Comparison of ENCODE assay signal across 15 cellular contexts in the genomic region with DNA sequence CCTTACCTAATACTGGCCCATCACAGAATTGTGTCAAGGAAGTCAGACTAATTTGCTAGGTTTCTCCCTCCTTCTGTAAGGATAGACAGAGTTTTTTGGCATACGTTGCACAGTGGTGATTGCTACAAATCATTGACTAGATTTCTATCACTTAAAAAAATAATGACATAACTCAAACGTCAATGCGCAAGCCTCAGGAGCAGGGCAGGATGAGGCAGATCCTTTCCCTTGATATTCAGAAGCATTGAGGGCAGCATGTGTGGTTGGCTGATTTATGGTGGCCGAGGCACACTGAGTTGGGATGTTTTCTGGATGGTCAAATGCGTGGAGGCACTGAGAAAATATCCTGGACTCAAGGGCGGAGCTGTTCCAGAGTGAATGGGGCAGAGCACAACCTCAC. TPM values are rescaled to one million over a fixed set of nuclear protein-coding genes. Genes with fewer than 3 reads are reported as not detected.
DNase-seq lines count a peak whose midpoint lies in the region; ATAC-seq, FAIRE-seq and TF ChIP-seq lines count a peak whose summit lies in the region.
"Had no signal": no experiment of that assay in that cellular context is flagged by ENCODE, and none has a peak within 500 bp of the region (broad histone marks: within the 10 kb centered on the region; RNA-seq: fewer than 3 reads in every experiment).

No MANE protein-coding gene starts in this region.

- POLR2A ChIA-PET in RWPE1 (lab: Yijun Ruan, JAX; ENCODE audit: low non-redundant PET), result no interaction called here

- CTCF ChIA-PET in RWPE1 (lab: Yijun Ruan, JAX), result interaction anchor here (0.6 kb wide), 1 partner anchor 313 kb away, joined by 3 read pairs; no protein-coding TSS in a partner anchor

- FAIRE-seq in GM12891 (lab: Jason Lieb, UNC), result no peak

- H3K36me3 ChIP-seq in right atrium auricular region, result no peaks in the 10 kb centered on the region
- H3K36me3 ChIP-seq: Peyer's patch had no signal

- DNase-seq in right atrium auricular region (ENCODE audit: low spot score) (no peak), Right ventricle myocardium inferior (ENCODE audit: missing footprints) (no peak), RWPE1 (ENCODE audit: low spot score) (no peak), epithelial cell of prostate (ENCODE audit: low read depth, low spot score) (no peak), amygdala (lab: John Stamatoyannopoulos, UW) (no peak), GM12891 (ENCODE audit: insufficient read length, low spot score) (no peak)
- DNase-seq in effector memory CD8-positive, alpha-beta T cell, result no peak
- DNase-seq: H9, NCI-H1417 treated with DMSO at 0.1 percent for 48 hours, NCI-H2081, NCI-H82, Peyer's patch, SIG-M5 had no signal

- no peak overlapping the region for H3K4me3 Mint-ChIP-seq in stimulated activated memory B cell treated with anti-CD40 and anti-IgM and Interleukin-4, amounts not matched to agents 10 μg/mL and 1 μg/mL and 100 μg/mL, for 72 hours
- H3K4me3 Mint-ChIP-seq in effector memory CD8-positive, alpha-beta T cell, result no peak overlapping the region
- H3K4me3 Mint-ChIP-seq: H9 had no signal

- H3K9me3 Mint-ChIP-seq in stimulated activated memory B cell treated with anti-CD40 and anti-IgM and Interleukin-4, amounts not matched to agents 10 μg/mL and 1 μg/mL and 100 μg/mL, for 72 hours, result no peaks in the 10 kb centered on the region
- no peaks in the 10 kb centered on the region for H3K9me3 Mint-ChIP-seq in effector memory CD8-positive, alpha-beta T cell
- H3K9me3 Mint-ChIP-seq: H9 had no signal

- TF ChIP-seq POLR2A in GM12891 (IDR thresholded peaks at IDR 0.05; ENCODE audit: low read depth, low read length), result no peak

- no peak for ATAC-seq in Right ventricle myocardium inferior
- ATAC-seq in stimulated activated memory B cell treated with anti-CD40 and anti-IgM and Interleukin-4, amounts not matched to agents 10 μg/mL and 1 μg/mL and 100 μg/mL, for 72 hours, result no peak
- ATAC-seq in effector memory CD8-positive, alpha-beta T cell (replicated peaks), result no peak

- H3K36me3 Mint-ChIP-seq in stimulated activated memory B cell treated with anti-CD40 and anti-IgM and Interleukin-4, amounts not matched to agents 10 μg/mL and 1 μg/mL and 100 μg/mL, for 72 hours, result no peaks in the 10 kb centered on the region
- no peaks in the 10 kb centered on the region for H3K36me3 Mint-ChIP-seq in effector memory CD8-positive, alpha-beta T cell (ENCODE audit: insufficient read depth)

- no peaks in the 10 kb centered on the region for H3K27me3 ChIP-seq in right atrium auricular region
- H3K27me3 ChIP-seq: Peyer's patch had no signal

- intact Hi-C loops in Right ventricle myocardium inferior (cut with DNase I), result loop anchor here (5.0 kb wide), 1 partner anchor 63 kb away; no protein-coding TSS in a partner anchor

- TF ChIP-seq CTCF in right atrium auricular region (IDR thresholded peaks at IDR 0.05) (no peak), RWPE1 (conservative IDR thresholded peaks at IDR 0.05; ENCODE audit: low read depth) (no peak)

- H3K9me3 ChIP-seq in right atrium auricular region, result no peaks in the 10 kb centered on the region
- H3K9me3 ChIP-seq: Peyer's patch had no signal

- H3K27ac ChIP-seq in right atrium auricular region (peak overlapping the region; percentile 59 to 75), RWPE1 (peak overlapping the region; percentile 38; the same call in 1 of the 2 replicates), epithelial cell of prostate (peak overlapping the region; percentile 71)
- H3K27ac ChIP-seq: C4-2B, Peyer's patch had no signal

- H3K27ac Mint-ChIP-seq in stimulated activated memory B cell treated with anti-CD40 and anti-IgM and Interleukin-4, amounts not matched to agents 10 μg/mL and 1 μg/mL and 100 μg/mL, for 72 hours, result no peak overlapping the region
- no peak overlapping the region for H3K27ac Mint-ChIP-seq in effector memory CD8-positive, alpha-beta T cell
- H3K27ac Mint-ChIP-seq: H9 had no signal

- no peaks in the 10 kb centered on the region for H3K4me1 Mint-ChIP-seq in stimulated activated memory B cell treated with anti-CD40 and anti-IgM and Interleukin-4, amounts not matched to agents 10 μg/mL and 1 μg/mL and 100 μg/mL, for 72 hours
- no peaks in the 10 kb centered on the region for H3K4me1 Mint-ChIP-seq in effector memory CD8-positive, alpha-beta T cell (ENCODE audit: low read depth in 2 of 2)

- no peak overlapping the region for H3K4me3 ChIP-seq in right atrium auricular region
- H3K4me3 ChIP-seq: Peyer's patch had no signal

- no peaks in the 10 kb centered on the region for H3K27me3 Mint-ChIP-seq in stimulated activated memory B cell treated with anti-CD40 and anti-IgM and Interleukin-4, amounts not matched to agents 10 μg/mL and 1 μg/mL and 100 μg/mL, for 72 hours
- peaks cover 26 to 30% of the 10 kb centered on the region in 2 donors for H3K27me3 Mint-ChIP-seq in effector memory CD8-positive, alpha-beta T cell

- peaks cover 0 to 32% of the 10 kb centered on the region in 2 donors for H3K4me1 ChIP-seq in right atrium auricular region
- H3K4me1 ChIP-seq: Peyer's patch had no signal

TF ChIP-seq in GM12891, 5 proteins besides CTCF, POLR2A, EP300 and RAD21:
- TF ChIP-seq PAX5 (IDR thresholded peaks at IDR 0.05; ENCODE audit: insufficient read depth, low read length, severe bottlenecking) (no peak), POLR2AphosphoS5 (IDR thresholded peaks at IDR 0.05; ENCODE audit: low read depth, low read length) (no peak), SPI1 (IDR thresholded peaks at IDR 0.05; ENCODE audit: low read depth, low read length) (no peak), TAF1 (IDR thresholded peaks at IDR 0.05; ENCODE audit: low read depth, low read length) (no peak), POU2F2 (IDR thresholded peaks at IDR 0.05; ENCODE audit: low read depth, low read length) (no peak)

RNA-seq across cellular contexts. Expression of gene THSD4, which starts 14.4 kb away (rescaled TPM):
- total RNA-seq in right atrium auricular region (10 to 100 TPM; 41.2 to 85.3 TPM), Right ventricle myocardium inferior (73.1 TPM)
- polyA plus RNA-seq in GM12891 (2012; ENCODE audit: low read depth, missing spikeins), result 0.04 TPM
